19 cellular contexts compared by ENCODE assay signal in the genomic region with DNA sequence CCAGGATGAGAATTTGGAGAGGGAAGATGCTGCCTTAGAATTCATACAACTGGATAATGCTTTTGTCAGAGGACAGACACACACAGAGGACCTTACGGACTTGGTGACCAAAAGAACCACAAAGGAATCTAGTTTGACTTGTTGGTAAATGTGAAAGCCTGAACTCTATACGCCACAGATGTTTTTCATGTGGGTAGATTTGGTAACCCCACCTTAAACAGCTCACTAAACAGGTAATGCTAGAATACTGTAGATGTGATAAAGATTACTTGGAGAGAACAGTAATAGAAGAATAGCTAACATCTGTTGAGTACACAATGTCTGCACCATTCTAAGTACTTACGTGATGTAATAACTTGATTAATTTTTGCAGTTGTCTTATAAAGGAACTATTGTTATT. TPM values are rescaled to one million over a fixed set of nuclear protein-coding genes. Genes with fewer than 3 reads are reported as not detected.
DNase-seq lines count a peak whose midpoint lies in the region; ATAC-seq and TF ChIP-seq lines count a peak whose summit lies in the region.
"Had no signal": no experiment of that assay in that cellular context is flagged by ENCODE, and none has a peak within 500 bp of the region (broad histone marks: within the 10 kb centered on the region; RNA-seq: fewer than 3 reads in every experiment).

No MANE protein-coding gene starts in this region.

- H3K4me3 Mint-ChIP-seq in progenitor cell of endocrine pancreas (ENCODE audit: low read depth), result no peak overlapping the region
- H3K4me3 Mint-ChIP-seq: naive thymus-derived CD8-positive, alpha-beta T cell had no signal

- no peak for TF ChIP-seq POLR2A in IMR-90 (IDR thresholded peaks at IDR 0.05; ENCODE audit: low read depth, low read length)

- H3K36me3 Mint-ChIP-seq in progenitor cell of endocrine pancreas (ENCODE audit: insufficient read depth), result peaks cover 36% of the 10 kb centered on the region
- H3K36me3 Mint-ChIP-seq: naive thymus-derived CD8-positive, alpha-beta T cell had no signal

- H4K91ac ChIP-seq in IMR-90 (ENCODE audit: insufficient read depth, low read depth, low read length), result no peak overlapping the region

- no peak overlapping the region for H3K18ac ChIP-seq in IMR-90 (ENCODE audit: low read depth, low read length)

- ATAC-seq in IMR-90 (ENCODE audit: low read depth), result no peak
- no peak for ATAC-seq in GM18498 (IDR thresholded peaks at IDR 0.05; ENCODE audit: unreplicated experiment)
- ATAC-seq: HepG2; left ventricle myocardium superior; naive thymus-derived CD8-positive, alpha-beta T cell had no signal

- no peak overlapping the region for H3K4ac ChIP-seq in IMR-90 (ENCODE audit: low read depth, low read length)

- H2AK9ac ChIP-seq in IMR-90 (replicated peaks; ENCODE audit: low read depth, low read length, poor library complexity), result no peak overlapping the region

- H3K4me2 ChIP-seq in BLaER1 (peak overlapping the region; percentile 67), IMR-90 (ENCODE audit: low read depth, low read length) (no peak overlapping the region)

- POLR2A ChIA-PET in IMR-90 (lab: Charles Lee; ENCODE audit: unreplicated experiment), result no interaction called here

- no TSS peak for BruUV-seq in IMR-90 (replicated peaks; lab: Mats Ljungman, UMichigan)

- no peak overlapping the region for H2BK20ac ChIP-seq in IMR-90 (ENCODE audit: low read depth, low read length)

- in situ Hi-C loops in IMR-90 (cut with MboI; ENCODE audit: low sequenced_read_pairs), result no loop called here

- H3K9me3 Mint-ChIP-seq in progenitor cell of endocrine pancreas (ENCODE audit: low read depth), result no peaks in the 10 kb centered on the region
- H3K9me3 Mint-ChIP-seq: naive thymus-derived CD8-positive, alpha-beta T cell had no signal

- H3K27ac ChIP-seq in BLaER1 (peak overlapping the region; percentile 74), IMR-90 (ENCODE audit: insufficient read depth, low read length) (no peak overlapping the region), epithelial cell of prostate (peak overlapping the region; percentile 26)
- H3K27ac ChIP-seq: uterus, WERI-Rb-1 had no signal

- H3K27me3 ChIP-seq in BLaER1 (no peaks in the 10 kb centered on the region), IMR-90 (ENCODE audit: control insufficient read depth, insufficient read depth, low read length) (no peaks in the 10 kb centered on the region)
- H3K27me3 ChIP-seq: MG63, uterus had no signal

- H3K23ac ChIP-seq in IMR-90 (ENCODE audit: low read depth, low read length), result no peak overlapping the region

- no peak for TF ChIP-seq RAD21 in IMR-90 (IDR thresholded peaks at IDR 0.05; ENCODE audit: low read length)

- H3K4me1 ChIP-seq in BLaER1 (peaks cover 51% of the 10 kb centered on the region), IMR-90 (ENCODE audit: control insufficient read depth, insufficient read depth, low read length) (peaks cover 14% of the 10 kb centered on the region)

- no CpG with 5 or more reads among the region's 3 CpGs for WGBS in IMR-90 (ENCODE audit: extremely low coverage in 2 of 2, insufficient read length in 1 of 2), 2 experiments

- no peak overlapping the region for H3K9ac ChIP-seq in BLaER1
- H3K9ac ChIP-seq in IMR-90 (ENCODE audit: low read depth, low read length), result no peak overlapping the region

- no peak overlapping the region for H2AFZ ChIP-seq in IMR-90 (replicated peaks; ENCODE audit: low read length, poor library complexity)

- H3K9me3 ChIP-seq in BLaER1, result no peaks in the 10 kb centered on the region
- no peaks in the 10 kb centered on the region for H3K9me3 ChIP-seq in IMR-90 (ENCODE audit: control insufficient read depth, insufficient read depth, low read length)
- H3K9me3 ChIP-seq: MG63, uterus had no signal

- 0 out of 2 replicates have a peak overlapping the region, but pooled peaks have one; percentile 22 for H3K14ac ChIP-seq in IMR-90 (replicated peaks; ENCODE audit: low read depth, low read length)

- DNase-seq in IMR-90 (no peak), epithelial cell of prostate (ENCODE audit: low read depth, low spot score) (no peak), progenitor cell of endocrine pancreas (ENCODE audit: low spot score, unreplicated experiment) (no peak), NCI-H82 treated with DMSO at 0.1 percent for 48 hours (lab: John Stamatoyannopoulos, UW; ENCODE audit: unreplicated experiment) (no peak), NCI-H1436 treated with DMSO at 0.1 percent for 48 hours (lab: John Stamatoyannopoulos, UW) (no peak), DMS53 treated with DMSO at 0.1 percent for 48 hours (lab: John Stamatoyannopoulos, UW; ENCODE audit: unreplicated experiment) (no peak)
- DNase-seq: activated effector memory CD4-positive, alpha-beta T cell treated with anti-CD3 and anti-CD28 coated beads, Interleukin-2, amount 50 U/mL, for 16 hours; aorta; EL; left ventricle myocardium superior; MG63; naive thymus-derived CD8-positive, alpha-beta T cell; NCI-H2227 treated with DMSO at 0.1 percent for 48 hours; stimulated activated naive CD4-positive, alpha-beta T cell treated with Interleukin-2 at 50 U/mL for 16 hours; uterus; WERI-Rb-1 had no signal

- H3K27me3 Mint-ChIP-seq in progenitor cell of endocrine pancreas, result no peaks in the 10 kb centered on the region
- H3K27me3 Mint-ChIP-seq: naive thymus-derived CD8-positive, alpha-beta T cell had no signal

- no peak for TF ChIP-seq CTCF in IMR-90 (conservative IDR thresholded peaks at IDR 0.05; ENCODE audit: low read depth, low read length)
- no peak for TF ChIP-seq CTCF in progenitor cell of endocrine pancreas (IDR thresholded peaks at IDR 0.05; ENCODE audit: unreplicated experiment)

- CTCF ChIA-PET in IMR-90 (lab: Yijun Ruan, JAX), result interaction anchor here (0.6 kb wide), 1 partner anchor 1711 kb away, joined by 6 read pairs; no protein-coding TSS in a partner anchor

- H4K8ac ChIP-seq in IMR-90 (ENCODE audit: low read depth in 2 of 2, low read length in 2 of 2), result no peak overlapping the region

- H4K20me1 ChIP-seq in BLaER1, result no peaks in the 10 kb centered on the region
- peaks cover 8% of the 10 kb centered on the region; the same call in 1 of the 2 replicates for H4K20me1 ChIP-seq in IMR-90 (ENCODE audit: insufficient read depth, low read length)

- no peak overlapping the region for H4K5ac ChIP-seq in IMR-90 (ENCODE audit: low read depth, low read length)

- dilution Hi-C loops in IMR-90 (cut with HindIII; ENCODE audit: low sequenced_read_pairs, unreplicated experiment), result no loop called here

- peaks cover 66% of the 10 kb centered on the region for H3K4me1 Mint-ChIP-seq in progenitor cell of endocrine pancreas (ENCODE audit: low read depth)

- H3K9me1 ChIP-seq in IMR-90 (ENCODE audit: insufficient read depth, low read length), result peaks cover 11% of the 10 kb centered on the region

- no peak overlapping the region for H2BK120ac ChIP-seq in IMR-90 (ENCODE audit: low read depth, low read length)

- H3K56ac ChIP-seq in IMR-90 (ENCODE audit: extremely low read depth, insufficient read depth, low read length), result no peak overlapping the region

- H3K79me1 ChIP-seq in IMR-90 (ENCODE audit: low read depth in 1 of 2, low read length in 2 of 2), result peaks cover 25 to 61% of the 10 kb centered on the region in 2 experiments

- no peak overlapping the region; the same call in 1 of the 2 replicates for H2AK5ac ChIP-seq in IMR-90 (ENCODE audit: low read depth, low read length)

- peak overlapping the region; percentile 60 for H3K27ac Mint-ChIP-seq in progenitor cell of endocrine pancreas

- H3K4me3 ChIP-seq in BLaER1 (no peak overlapping the region), IMR-90 (ENCODE audit: insufficient read depth, low read depth, low read length) (no peak overlapping the region)
- H3K4me3 ChIP-seq: MG63, uterus had no signal

- H2BK5ac ChIP-seq in IMR-90 (ENCODE audit: low read depth, low read length, poor library complexity, severe bottlenecking), result no peak overlapping the region

- intact Hi-C loops in IMR-90 (cut with micrococcal nuclease), result no loop called here

- H3K36me3 ChIP-seq in BLaER1, result no peaks in the 10 kb centered on the region
- peaks cover 1% of the 10 kb centered on the region; the same call in 1 of the 2 replicates for H3K36me3 ChIP-seq in IMR-90 (ENCODE audit: control insufficient read depth, insufficient read depth, low read length)
- H3K36me3 ChIP-seq: uterus, WERI-Rb-1 had no signal

- H2BK15ac ChIP-seq in IMR-90 (ENCODE audit: low read depth, low read length), result no peak overlapping the region

TF ChIP-seq in IMR-90, 13 proteins besides CTCF, POLR2A, EP300 and RAD21:
- TF ChIP-seq CHD1 (IDR thresholded peaks at IDR 0.05; ENCODE audit: low read depth, low read length) (no peak), BHLHE40 (IDR thresholded peaks at IDR 0.05; ENCODE audit: low read depth, low read length) (no peak), RFX5 (IDR thresholded peaks at IDR 0.05; ENCODE audit: low read depth, low read length) (no peak), MAFK (IDR thresholded peaks at IDR 0.05; ENCODE audit: low read depth, low read length) (no peak), MAZ (IDR thresholded peaks at IDR 0.05; ENCODE audit: borderline replicate concordance, low read depth, low read length) (no peak), CEBPB (IDR thresholded peaks at IDR 0.05; ENCODE audit: low read depth, low read length) (no peak)
- TF ChIP-seq, protein P1, sequence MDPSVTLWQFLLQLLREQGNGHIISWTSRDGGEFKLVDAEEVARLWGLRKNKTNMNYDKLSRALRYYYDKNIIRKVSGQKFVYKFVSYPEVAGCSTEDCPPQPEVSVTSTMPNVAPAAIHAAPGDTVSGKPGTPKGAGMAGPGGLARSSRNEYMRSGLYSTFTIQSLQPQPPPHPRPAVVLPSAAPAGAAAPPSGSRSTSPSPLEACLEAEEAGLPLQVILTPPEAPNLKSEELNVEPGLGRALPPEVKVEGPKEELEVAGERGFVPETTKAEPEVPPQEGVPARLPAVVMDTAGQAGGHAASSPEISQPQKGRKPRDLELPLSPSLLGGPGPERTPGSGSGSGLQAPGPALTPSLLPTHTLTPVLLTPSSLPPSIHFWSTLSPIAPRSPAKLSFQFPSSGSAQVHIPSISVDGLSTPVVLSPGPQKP (IDR thresholded peaks at IDR 0.05; ENCODE audit: borderline replicate concordance, low read depth, low read length), result no peak

RNA-seq across cellular contexts. Expression of a gene that starts 24.1 kb away (rescaled TPM):
- total RNA-seq in IMR-90 (2012; rRNA removed) (22.2 and 25.8 TPM in 2 replicates), progenitor cell of endocrine pancreas (250 and 262 TPM in 2 replicates)
- polyA plus RNA-seq in IMR-90 (2012; rRNA removed), result 72.0 and 113 TPM in 2 replicates
- polyA plus RNA-seq in IMR-90 (2012; cell fraction: cytosol; rRNA removed), result 21.8 and 32.1 TPM in 2 replicates
- 18.7 and 28.6 TPM in 2 replicates for polyA plus RNA-seq in IMR-90 (2012; cell fraction: nucleus; rRNA removed; ENCODE audit: low replicate concordance)
